In the genomic region with DNA sequence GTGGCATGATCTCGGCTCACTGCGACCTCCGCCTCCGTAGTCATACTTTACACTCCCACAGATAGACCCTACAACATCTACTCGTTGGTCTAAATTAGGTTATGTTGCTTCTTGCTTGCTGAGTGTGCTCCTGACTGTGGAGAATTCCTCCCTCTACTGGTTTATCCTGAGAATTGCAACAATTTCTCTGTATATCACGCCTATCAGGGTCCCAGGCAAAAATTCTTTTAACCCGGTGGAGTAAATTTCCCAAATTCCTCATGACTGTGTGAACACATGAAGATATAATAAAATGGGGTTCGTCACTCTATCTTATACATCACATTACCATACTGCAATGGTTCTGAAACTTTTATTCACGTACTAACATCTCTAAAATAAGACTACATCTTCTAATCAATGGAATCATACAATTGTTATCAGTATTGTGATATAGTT, we compare ENCODE assay signal across 8 cellular contexts.
DNase-seq lines count a peak whose midpoint lies in the region; ATAC-seq, FAIRE-seq and TF ChIP-seq lines count a peak whose summit lies in the region.

No MANE protein-coding gene starts in this region.

- intact Hi-C loops in prostate gland (cut with DNase I): loop anchor here (10.0 kb wide), 2 partner anchors 249 to 489 kb away; no protein-coding TSS in a partner anchor

- WGBS in prostate gland: 34% methylated on average over 9 of the region's 9 CpGs

- no peaks in the 10 kb centered on the region for H3K27me3 Mint-ChIP-seq in activated naive CD4-positive, alpha-beta T cell treated with anti-CD3 and anti-CD28 coated beads, Interleukin-2, amount 10 ng/mL, durations not matched to agents 7 days and 5 days

- no peaks in the 10 kb centered on the region for H3K9me3 ChIP-seq in prostate gland

- H3K9me3 Mint-ChIP-seq in activated naive CD4-positive, alpha-beta T cell treated with anti-CD3 and anti-CD28 coated beads, Interleukin-2, amount 50 U/mL, for 72 hours: no peaks in the 10 kb centered on the region
- H3K9me3 Mint-ChIP-seq in activated naive CD4-positive, alpha-beta T cell treated with anti-CD3 and anti-CD28 coated beads, Interleukin-2, amount 10 ng/mL, durations not matched to agents 7 days and 5 days: no peaks in the 10 kb centered on the region

- TF ChIP-seq CTCF in prostate gland (IDR thresholded peaks at IDR 0.05): peak in 3 of 4 experiments; percentile 52 to 66 (median 63)

- no peaks in the 10 kb centered on the region for H3K27me3 ChIP-seq in prostate gland (replicated peaks; ENCODE audit: insufficient read depth)

- H3K4me1 Mint-ChIP-seq in activated naive CD4-positive, alpha-beta T cell treated with anti-CD3 and anti-CD28 coated beads, Interleukin-2, amount 10 ng/mL, durations not matched to agents 7 days and 5 days: no peaks in the 10 kb centered on the region

- DNase-seq in activated naive CD4-positive, alpha-beta T cell treated with anti-CD3 and anti-CD28 coated beads, Interleukin-2, amount 50 U/mL, for 72 hours (ENCODE audit: low spot score in 2 of 2): no peak
- DNase-seq in activated naive CD4-positive, alpha-beta T cell treated with anti-CD3 and anti-CD28 coated beads, Interleukin-2, amount 10 ng/mL, durations not matched to agents 7 days and 5 days: no peak
- DNase-seq in NCI-H1417 (lab: John Stamatoyannopoulos, UW) (peak; percentile 24 to 84 (median 41)), foreskin melanocyte (peak; percentile 45), prostate gland (ENCODE audit: low spot score) (no peak), mesenteric fat pad (ENCODE audit: low spot score) (no peak)

- no peak overlapping the region for H3K4me3 Mint-ChIP-seq in activated naive CD4-positive, alpha-beta T cell treated with anti-CD3 and anti-CD28 coated beads, Interleukin-2, amount 10 ng/mL, durations not matched to agents 7 days and 5 days

- CTCF ChIA-PET in activated naive CD4-positive, alpha-beta T cell treated with anti-CD3 and anti-CD28 coated beads, Interleukin-2, amount 10 ng/mL, durations not matched to agents 7 days and 5 days (lab: Charles Lee): interaction anchor here (1.6 to 1.9 kb wide), 2 partner anchors 11 to 339 kb away, joined by 4 to 11 read pairs; no protein-coding TSS in a partner anchor

- no peaks in the 10 kb centered on the region for H3K36me3 Mint-ChIP-seq in activated naive CD4-positive, alpha-beta T cell treated with anti-CD3 and anti-CD28 coated beads, Interleukin-2, amount 50 U/mL, for 72 hours
- H3K36me3 Mint-ChIP-seq in activated naive CD4-positive, alpha-beta T cell treated with anti-CD3 and anti-CD28 coated beads, Interleukin-2, amount 10 ng/mL, durations not matched to agents 7 days and 5 days: no peaks in the 10 kb centered on the region

- H3K27ac Mint-ChIP-seq in activated naive CD4-positive, alpha-beta T cell treated with anti-CD3 and anti-CD28 coated beads, Interleukin-2, amount 50 U/mL, for 72 hours: no peak overlapping the region
- H3K27ac Mint-ChIP-seq in activated naive CD4-positive, alpha-beta T cell treated with anti-CD3 and anti-CD28 coated beads, Interleukin-2, amount 10 ng/mL, durations not matched to agents 7 days and 5 days: no peak overlapping the region

- no peaks in the 10 kb centered on the region for H3K4me1 ChIP-seq in prostate gland (replicated peaks)

- TF ChIP-seq POLR2A in prostate gland (IDR thresholded peaks at IDR 0.05): no peak

- FAIRE-seq in TTC549 (lab: Jason Lieb, UNC): peak; percentile 65

- ATAC-seq in activated naive CD4-positive, alpha-beta T cell treated with anti-CD3 and anti-CD28 coated beads, Interleukin-2, amount 50 U/mL, for 72 hours: peak; percentile 56 to 78
- peak; percentile 94 for ATAC-seq in HG02571 (IDR thresholded peaks at IDR 0.05; ENCODE audit: unreplicated experiment)

- no peak overlapping the region for H3K27ac ChIP-seq in prostate gland

- H3K36me3 ChIP-seq in prostate gland: no peaks in the 10 kb centered on the region

- no peak overlapping the region for H3K4me3 ChIP-seq in prostate gland

Comparison
In these comparisons a context has a peak if more than half of its experiments do, and no peak if none do; other contexts are left out.
1. DNase-seq: peak in NCI-H1417 (3 of 3) and foreskin melanocyte (single experiment); none in activated naive CD4-positive, alpha-beta T cell treated with anti-CD3 and anti-CD28 coated beads, Interleukin-2, amount 50 U/mL, for 72 hours (0 of 2), activated naive CD4-positive, alpha-beta T cell treated with anti-CD3 and anti-CD28 coated beads, Interleukin-2, amount 10 ng/mL, durations not matched to agents 7 days and 5 days (single experiment), prostate gland (single experiment) and mesenteric fat pad (single experiment).